ENCODE assay signal across 19 cellular contexts in the genomic region with DNA sequence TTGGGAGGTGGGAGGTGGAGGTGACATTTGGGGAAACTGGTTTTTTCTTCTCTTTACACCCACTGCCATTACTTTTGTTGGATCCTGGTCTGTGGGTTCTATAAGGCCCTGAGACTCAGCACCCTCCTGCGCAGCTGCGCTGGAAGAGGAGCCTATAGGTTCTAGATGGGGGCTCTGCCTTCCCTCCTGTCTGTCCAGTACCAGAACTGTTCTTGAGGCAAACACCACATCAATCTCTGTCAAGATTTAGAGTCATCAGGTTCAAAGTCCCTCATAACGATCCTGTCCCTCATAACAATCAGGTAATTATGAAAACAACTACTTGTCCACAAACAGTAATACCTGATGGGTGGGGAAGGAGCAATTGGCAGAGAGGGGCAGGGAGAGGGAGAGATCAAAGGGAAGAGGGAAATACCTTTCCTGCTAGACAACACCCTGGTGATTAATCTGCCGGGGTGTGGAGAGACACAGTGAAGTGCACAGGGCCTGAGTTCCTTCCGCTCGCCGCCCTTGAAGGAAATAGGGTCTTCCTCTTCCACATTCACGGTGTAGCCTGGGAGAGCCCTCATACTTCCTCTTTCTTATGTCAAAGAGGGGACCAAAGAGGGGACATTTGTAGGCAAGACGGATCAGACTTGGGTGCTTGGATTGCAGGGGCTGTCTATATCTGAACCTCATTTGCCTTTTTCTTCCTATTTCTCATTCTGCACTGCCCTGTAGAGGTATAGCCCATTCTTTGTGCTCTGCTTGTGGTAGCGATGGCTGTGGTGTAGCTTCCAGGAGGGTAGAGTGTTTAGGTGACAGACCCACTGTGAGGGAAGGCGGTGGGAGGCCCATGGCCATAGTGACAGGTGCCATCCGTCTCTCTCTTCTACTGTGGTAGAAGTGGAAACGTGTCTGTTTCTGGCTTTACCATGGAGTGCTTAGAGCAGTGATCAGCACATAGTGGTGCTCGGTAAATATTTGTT. TPM values are rescaled to one million over a fixed set of nuclear protein-coding genes. Genes with fewer than 3 reads are reported as not detected.
DNase-seq lines count a peak whose midpoint lies in the region; ATAC-seq and TF ChIP-seq lines count a peak whose summit lies in the region.
"Had no signal": no experiment of that assay in that cellular context is flagged by ENCODE, and none has a peak within 500 bp of the region (broad histone marks: within the 10 kb centered on the region; RNA-seq: fewer than 3 reads in every experiment).

No MANE protein-coding gene starts in this region.

- H3K4me2 ChIP-seq in HCT116 (ENCODE audit: low read length) (peak overlapping the region; percentile 65), hepatocyte (peak overlapping the region; percentile 58), smooth muscle cell (peak overlapping the region; percentile 4)

- peaks cover 14% of the 10 kb centered on the region for H3K27me3 Mint-ChIP-seq in activated naive CD8-positive, alpha-beta T cell treated with anti-CD3 and anti-CD28 coated beads, Interleukin-2, amount 50 U/mL, for 24 hours

- no peaks in the 10 kb centered on the region for H3K36me3 Mint-ChIP-seq in activated naive CD8-positive, alpha-beta T cell treated with anti-CD3 and anti-CD28 coated beads, Interleukin-2, amount 50 U/mL, for 24 hours (ENCODE audit: low read depth)

- H4K20me1 ChIP-seq in HCT116 (ENCODE audit: insufficient read depth) (peaks cover 53% of the 10 kb centered on the region), hepatocyte (ENCODE audit: insufficient read depth, poor library complexity, severe bottlenecking) (no peaks in the 10 kb centered on the region), smooth muscle cell (ENCODE audit: low read depth) (no peaks in the 10 kb centered on the region)

- H3K9me2 ChIP-seq in HCT116 (ENCODE audit: insufficient read depth): no peaks in the 10 kb centered on the region
- no peaks in the 10 kb centered on the region for H3K9me2 ChIP-seq in hepatocyte (replicated peaks; ENCODE audit: insufficient read depth)

- intact Hi-C loops in HCT116 (cut with micrococcal nuclease): no loop called here

- no peak for TF ChIP-seq POLR2A in HCT116 (IDR thresholded peaks at IDR 0.05; ENCODE audit: borderline replicate concordance, extremely low read depth, insufficient read depth, insufficient read length)
- TF ChIP-seq POLR2A in Peyer's patch (IDR thresholded peaks at IDR 0.05): peak; percentile 18 to 58

- H3K4me3 Mint-ChIP-seq in activated naive CD8-positive, alpha-beta T cell treated with anti-CD3 and anti-CD28 coated beads, Interleukin-2, amount 50 U/mL, for 24 hours: no peak overlapping the region
- H3K4me3 Mint-ChIP-seq: activated CD4-positive, alpha-beta memory T cell treated with anti-CD3 and anti-CD28 coated beads, Interleukin-2, amount 10 ng/mL, durations not matched to agents 7 days and 5 days; nephron had no signal

- H3K9me3 ChIP-seq in HCT116 (ENCODE audit: control insufficient read depth in 1 of 2, insufficient read depth in 1 of 2, low read depth in 1 of 2, low read length in 2 of 2) (no peaks in the 10 kb centered on the region), Peyer's patch (no peaks in the 10 kb centered on the region), hepatocyte (ENCODE audit: low read depth) (no peaks in the 10 kb centered on the region), smooth muscle cell (replicated peaks; ENCODE audit: low read depth) (no peaks in the 10 kb centered on the region)
- H3K9me3 ChIP-seq: tibial nerve had no signal

- H3K27ac ChIP-seq in HCT116 (ENCODE audit: low read depth, low read length) (peak overlapping the region; percentile 65), Peyer's patch (peak overlapping the region in 3 of 4 donors; percentile 63 to 83 (median 66)), hepatocyte (peak overlapping the region; percentile 95), smooth muscle cell (ENCODE audit: low read depth) (peak overlapping the region; percentile 99)

- H3F3A ChIP-seq in smooth muscle cell (ENCODE audit: low read depth): peaks cover 14% of the 10 kb centered on the region

- CTCF ChIA-PET in HCT116 (lab: Charles Lee): no interaction called here

- no peak; the same call in 1 of the 2 replicates for TF ChIP-seq RAD21 in HCT116 (IDR thresholded peaks at IDR 0.05; ENCODE audit: low read depth)

- H3K27me3 ChIP-seq in HCT116 (ENCODE audit: insufficient read depth, low read length): no peaks in the 10 kb centered on the region
- no peaks in the 10 kb centered on the region for H3K27me3 ChIP-seq in Peyer's patch
- no peaks in the 10 kb centered on the region for H3K27me3 ChIP-seq in hepatocyte
- no peaks in the 10 kb centered on the region for H3K27me3 ChIP-seq in smooth muscle cell (ENCODE audit: low read depth)
- H3K27me3 ChIP-seq: tibial nerve had no signal

- peak overlapping the region in 1 of 2 experiments; percentile 11; a peak in 1 of 4 replicates for H3K4me3 ChIP-seq in HCT116 (replicated peaks in 1 of 2; ENCODE audit: low read depth in 1 of 2, low read length in 2 of 2)
- H3K4me3 ChIP-seq in Peyer's patch: no peak overlapping the region
- H3K4me3 ChIP-seq in hepatocyte: no peak overlapping the region
- H3K4me3 ChIP-seq in smooth muscle cell: no peak overlapping the region
- H3K4me3 ChIP-seq: tibial nerve had no signal

- POLR2A ChIA-PET in HCT116 (lab: Charles Lee): no interaction called here

- no peak overlapping the region for H3K27ac Mint-ChIP-seq in activated naive CD8-positive, alpha-beta T cell treated with anti-CD3 and anti-CD28 coated beads, Interleukin-2, amount 50 U/mL, for 24 hours
- H3K27ac Mint-ChIP-seq: activated CD4-positive, alpha-beta memory T cell treated with anti-CD3 and anti-CD28 coated beads, Interleukin-2, amount 10 ng/mL, durations not matched to agents 7 days and 5 days; nephron had no signal

- H3K4me1 ChIP-seq in HCT116 (ENCODE audit: control insufficient read depth in 1 of 2, insufficient read depth in 2 of 2, low read length in 2 of 2) (peaks cover 61 to 94% of the 10 kb centered on the region in 2 experiments), Peyer's patch (peaks cover 0 to 47% (median 1%) of the 10 kb centered on the region in 4 donors), hepatocyte (ENCODE audit: insufficient read depth) (peaks cover 16% of the 10 kb centered on the region), smooth muscle cell (ENCODE audit: low read depth) (peaks cover 11% of the 10 kb centered on the region)

- peak; percentile 85 for DNase-seq in HCT116 (ENCODE audit: low read depth, low spot score)
- peak in 1 of 3 donors; percentile 84 for DNase-seq in Peyer's patch
- DNase-seq in hepatocyte (ENCODE audit: low spot score): peak; percentile 70
- DNase-seq in smooth muscle cell (lab: John Stamatoyannopoulos, UW; ENCODE audit: unreplicated experiment): no peak
- no peak for DNase-seq in HUDEP-2 (lab: John Stamatoyannopoulos, UW; ENCODE audit: unreplicated experiment in 76 of 76)
- no peak for DNase-seq in AG08396 (ENCODE audit: low spot score)
- no peak for DNase-seq in HuH-7.5 (ENCODE audit: low spot score)
- no peak for DNase-seq in activated naive CD8-positive, alpha-beta T cell treated with anti-CD3 and anti-CD28 coated beads, Interleukin-2, amount 50 U/mL, for 24 hours
- DNase-seq: activated CD4-positive, alpha-beta memory T cell treated with anti-CD3 and anti-CD28 coated beads, Interleukin-2, amount 10 ng/mL, durations not matched to agents 7 days and 5 days; AML-193; DMS53; hippocampal formation; left cardiac atrium; NCI-H1092; right cardiac atrium; stimulated activated CD4-positive, alpha-beta T cell treated with anti-CD3 and anti-CD28 coated beads, Interleukin-2, amount 100 ng/mL, for 48 hours had no signal

- RAD21 ChIA-PET in HCT116 (lab: Charles Lee; ENCODE audit: low non-redundant PET in 1 of 2, low total read pairs in 2 of 2, uncharacterized antibody in 2 of 2, unreplicated experiment in 2 of 2): no interaction called here

- H3K79me2 ChIP-seq in HCT116 (ENCODE audit: insufficient read depth, low read length): peaks cover 100% of the 10 kb centered on the region
- peaks cover 22% of the 10 kb centered on the region for H3K79me2 ChIP-seq in hepatocyte
- H3K79me2 ChIP-seq in smooth muscle cell (ENCODE audit: low read depth): no peaks in the 10 kb centered on the region

- BruUV-seq in HCT116 (replicated peaks; lab: Mats Ljungman, UMichigan): no TSS peak

- peak overlapping the region; percentile 48 for H3K9ac ChIP-seq in HCT116 (ENCODE audit: low read length)
- H3K9ac ChIP-seq in smooth muscle cell (ENCODE audit: low read depth): no peak overlapping the region

- H3K9me3 Mint-ChIP-seq in activated naive CD8-positive, alpha-beta T cell treated with anti-CD3 and anti-CD28 coated beads, Interleukin-2, amount 50 U/mL, for 24 hours: no peaks in the 10 kb centered on the region
- H3K9me3 Mint-ChIP-seq: activated CD4-positive, alpha-beta memory T cell treated with anti-CD3 and anti-CD28 coated beads, Interleukin-2, amount 10 ng/mL, durations not matched to agents 7 days and 5 days; nephron had no signal

- WGBS in hepatocyte (ENCODE audit: low lambda C conversion rate, missing lambda C conversion rate): 78% methylated on average over 14 of the region's 14 CpGs
- 80% methylated on average over 14 of the region's 14 CpGs for WGBS in smooth muscle cell (ENCODE audit: low lambda C conversion rate)

- peaks cover 26% of the 10 kb centered on the region for H3K4me1 Mint-ChIP-seq in activated naive CD8-positive, alpha-beta T cell treated with anti-CD3 and anti-CD28 coated beads, Interleukin-2, amount 50 U/mL, for 24 hours

- ATAC-seq in HCT116: peak; percentile 77
- no peak for ATAC-seq in activated naive CD8-positive, alpha-beta T cell treated with anti-CD3 and anti-CD28 coated beads, Interleukin-2, amount 50 U/mL, for 24 hours
- ATAC-seq: left cardiac atrium, right cardiac atrium had no signal

- H3K36me3 ChIP-seq in HCT116 (ENCODE audit: control insufficient read depth in 1 of 2, insufficient read depth in 2 of 2, low read length in 2 of 2) (peaks cover 15 to 56% of the 10 kb centered on the region in 2 experiments), Peyer's patch (no peaks in the 10 kb centered on the region), hepatocyte (replicated peaks; ENCODE audit: insufficient read depth, low read depth) (no peaks in the 10 kb centered on the region), smooth muscle cell (ENCODE audit: low read depth) (no peaks in the 10 kb centered on the region)
- H3K36me3 ChIP-seq: tibial nerve had no signal

- H2AFZ ChIP-seq in HCT116 (ENCODE audit: low read depth, low read length, poor library complexity, severe bottlenecking) (no peak overlapping the region), hepatocyte (no peak overlapping the region), smooth muscle cell (ENCODE audit: low read depth) (no peak overlapping the region)

- TF ChIP-seq CTCF in HCT116 (IDR thresholded peaks at IDR 0.05 in 2 of 3, conservative IDR thresholded peaks at IDR 0.05 in 1 of 3; ENCODE audit: borderline replicate concordance in 1 of 3, insufficient read depth in 1 of 3, low read depth in 2 of 3, low read length in 2 of 3) (no peak), Peyer's patch (IDR thresholded peaks at IDR 0.05) (peak in 1 of 6 experiments; percentile 4), hepatocyte (IDR thresholded peaks at IDR 0.05; ENCODE audit: poor library complexity) (no peak), smooth muscle cell (IDR thresholded peaks at IDR 0.05; ENCODE audit: borderline replicate concordance, insufficient read depth, poor library complexity, severe bottlenecking) (no peak)

RNA-seq across cellular contexts. Expression of a gene that starts 12.6 kb away (rescaled TPM):
- total RNA-seq in HCT116 (2021; ENCODE audit: unreplicated experiment): 305 TPM
- polyA plus RNA-seq in HCT116 (2012): 200 and 379 TPM in 2 replicates
- 100 to 1,000 TPM in 1 of 4 donors, 10 to 100 TPM in 3; 16.5 to 106 (median 91.1) TPM for total RNA-seq in Peyer's patch
- total RNA-seq in hepatocyte: 49.8 and 60.2 TPM in 2 replicates
- polyA plus RNA-seq in hepatocyte: 80.4 and 97.0 TPM in 2 replicates
- total RNA-seq in smooth muscle cell: 39.2 and 47.5 TPM in 2 replicates
- polyA plus RNA-seq in smooth muscle cell: 13.6 and 79.1 TPM in 2 replicates

RNA-seq across cellular contexts. Expression of a gene that starts 48.0 kb away (rescaled TPM):
- not detected for total RNA-seq in HCT116 (2021; ENCODE audit: unreplicated experiment)
- 0.96 and 1.5 TPM in 2 replicates for polyA plus RNA-seq in HCT116 (2012)
- total RNA-seq in Peyer's patch: 1 to 10 TPM in 1 of 4 donors, not detected in 3; 1.3 TPM
- total RNA-seq in hepatocyte: not detected in 2 replicates
- polyA plus RNA-seq in hepatocyte: not detected in 2 replicates
- not detected in 2 replicates for total RNA-seq in smooth muscle cell
- 0.82 TPM in 1 of 2 replicates, not detected in the other for polyA plus RNA-seq in smooth muscle cell
- total RNA-seq: left cardiac atrium, right cardiac atrium, SK-MEL-5, tibial nerve had no signal
- polyA plus RNA-seq: right cardiac atrium had no signal

Comparison
In these comparisons a context has a peak if more than half of its experiments do, and no peak if none do; other contexts are left out.
1. DNase-seq: peak in HCT116 (single experiment) and hepatocyte (single experiment); none in smooth muscle cell (single experiment), HUDEP-2 (0 of 76), AG08396 (single experiment), HuH-7.5 (single experiment) and activated naive CD8-positive, alpha-beta T cell treated with anti-CD3 and anti-CD28 coated beads, Interleukin-2, amount 50 U/mL, for 24 hours (single experiment).
2. H3K4me2 ChIP-seq: peak in every context shown above with its lines; median percentile 65 in HCT116; 58 in hepatocyte; 4 in smooth muscle cell.
3. Peak in every context shown above with its lines, with median percentiles within 50 percentile points of each other: H3K27ac ChIP-seq.